In the genomic region with DNA sequence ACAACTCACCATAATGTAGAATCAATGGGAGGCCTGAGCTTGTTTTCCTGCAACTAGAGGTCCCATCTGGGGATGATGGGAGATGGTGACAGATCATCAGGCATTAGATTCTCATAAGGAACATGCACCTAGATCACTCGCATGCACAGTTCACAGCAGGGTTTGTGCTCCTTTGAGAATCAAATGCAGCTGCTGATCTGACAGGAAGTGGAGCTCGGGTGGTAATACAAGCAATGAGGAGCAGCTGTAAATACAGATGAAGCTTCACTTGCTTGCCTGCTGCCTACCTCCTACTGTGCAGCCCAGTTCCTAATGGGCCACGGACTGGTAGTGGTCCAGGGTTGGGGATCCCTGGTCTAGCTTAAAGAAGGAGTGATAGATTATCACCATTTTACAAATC, we compare ENCODE assay signal across 17 cellular contexts. TPM values are rescaled to one million over a fixed set of nuclear protein-coding genes. Genes with fewer than 3 reads are reported as not detected.
A peak's percentile ranks its signal among the peaks of the same experiment; 100 is the strongest.
DNase-seq lines count a peak whose midpoint lies in the region; ATAC-seq and TF ChIP-seq lines count a peak whose summit lies in the region.
"Had no signal": no experiment of that assay in that cellular context is flagged by ENCODE, and none has a peak within 500 bp of the region (broad histone marks: within the 10 kb centered on the region; RNA-seq: fewer than 3 reads in every experiment).

No MANE protein-coding gene starts in this region.

- no peak overlapping the region for H3K27ac ChIP-seq in CD8-positive, alpha-beta memory T cell (ENCODE audit: low read depth, low read length)
- H3K27ac ChIP-seq in HEK293 (ENCODE audit: extremely low read depth, low read depth, low read length): no peak overlapping the region
- H3K27ac ChIP-seq: BLaER1, coronary artery, neural progenitor cell, suprapubic skin had no signal

- no peaks in the 10 kb centered on the region for H3K27me3 ChIP-seq in CD8-positive, alpha-beta memory T cell (ENCODE audit: insufficient read depth, low read length, poor library complexity, severe bottlenecking)
- H3K27me3 ChIP-seq: BLaER1, neural progenitor cell, suprapubic skin had no signal

- CTCF ChIA-PET in CD8-positive, alpha-beta memory T cell (lab: Charles Lee): no interaction called here
- CTCF ChIA-PET in HEK293 (lab: Yijun Ruan, JAX): no interaction called here
- CTCF ChIA-PET in activated CD8-positive, alpha-beta T cell treated with anti-CD3 and anti-CD28 coated beads, Interleukin-2, amount 10 ng/mL, durations not matched to agents 7 days and 5 days (lab: Charles Lee): no interaction called here

- no peak overlapping the region for H3K4me3 ChIP-seq in CD8-positive, alpha-beta memory T cell (ENCODE audit: low read length)
- no peak overlapping the region for H3K4me3 ChIP-seq in HEK293 (ENCODE audit: low read depth, low read length)
- H3K4me3 ChIP-seq: BLaER1, coronary artery, neural progenitor cell, suprapubic skin had no signal

- no peak for ATAC-seq in activated CD8-positive, alpha-beta T cell treated with anti-CD3 and anti-CD28 coated beads, Interleukin-2, amount 10 ng/mL, durations not matched to agents 7 days and 5 days
- ATAC-seq: Right ventricle myocardium inferior had no signal

- no peak for DNase-seq in CD8-positive, alpha-beta memory T cell
- DNase-seq in activated CD8-positive, alpha-beta T cell treated with anti-CD3 and anti-CD28 coated beads, Interleukin-2, amount 10 ng/mL, durations not matched to agents 7 days and 5 days: peak; percentile 23
- DNase-seq in immature natural killer cell (peak in 1 of 3 donors; percentile 16), SK-N-DZ (ENCODE audit: low spot score) (no peak), DMS79 treated with DMSO at 0.1 percent for 48 hours (lab: John Stamatoyannopoulos, UW) (no peak), superior temporal gyrus (ENCODE audit: extremely low spot score) (no peak)
- DNase-seq: activated CD4-positive, CD25-positive, alpha-beta regulatory T cell treated with anti-CD3 and anti-CD28 coated beads, Interleukin-2, amount 50 U/mL, for 72 hours; activated T-cell treated with anti-CD3 and anti-CD28 coated beads for 4 hours; HCEC 1CT; IMR-90; NCI-H1092 treated with DMSO at 0.1 percent for 48 hours had no signal

- H3K36me3 Mint-ChIP-seq in CD8-positive, alpha-beta memory T cell: peaks cover 4 to 18% (median 14%) of the 10 kb centered on the region in 3 donors
- peaks cover 25% of the 10 kb centered on the region for H3K36me3 Mint-ChIP-seq in activated CD8-positive, alpha-beta T cell treated with anti-CD3 and anti-CD28 coated beads, Interleukin-2, amount 10 ng/mL, durations not matched to agents 7 days and 5 days (ENCODE audit: low read depth)
- no peaks in the 10 kb centered on the region for H3K36me3 Mint-ChIP-seq in immature natural killer cell

- peak overlapping the region in 6 of 7 donors; percentile 1 to 72 (median 56) for H3K4me3 Mint-ChIP-seq in CD8-positive, alpha-beta memory T cell
- H3K4me3 Mint-ChIP-seq in activated CD8-positive, alpha-beta T cell treated with anti-CD3 and anti-CD28 coated beads, Interleukin-2, amount 10 ng/mL, durations not matched to agents 7 days and 5 days: no peak overlapping the region
- peak overlapping the region in 4 of 5 donors; percentile 22 to 59 (median 48) for H3K4me3 Mint-ChIP-seq in immature natural killer cell
- H3K4me3 Mint-ChIP-seq: neural progenitor cell had no signal

- no peaks in the 10 kb centered on the region for H3K9me3 ChIP-seq in CD8-positive, alpha-beta memory T cell (ENCODE audit: low read length)
- H3K9me3 ChIP-seq in HEK293 (ENCODE audit: control insufficient read depth, insufficient read depth, low read depth, low read length): no peaks in the 10 kb centered on the region
- H3K9me3 ChIP-seq: suprapubic skin had no signal

- TF ChIP-seq CTCF in HEK293 (tag by site-specific recombination; IDR thresholded peaks at IDR 0.05): no peak

- no peaks in the 10 kb centered on the region for H3K36me3 ChIP-seq in CD8-positive, alpha-beta memory T cell (ENCODE audit: insufficient read depth, low read length)
- no peaks in the 10 kb centered on the region; a peak in 1 of 3 replicates for H3K36me3 ChIP-seq in HEK293 (ENCODE audit: control insufficient read depth in 2 of 2, insufficient read depth in 1 of 2, low read length in 2 of 2)
- H3K36me3 ChIP-seq: suprapubic skin had no signal

- POLR2A ChIA-PET in CD8-positive, alpha-beta memory T cell (lab: Charles Lee): no interaction called here
- POLR2A ChIA-PET in HEK293 (lab: Yijun Ruan, JAX): no interaction called here
- POLR2A ChIA-PET in activated CD8-positive, alpha-beta T cell treated with anti-CD3 and anti-CD28 coated beads, Interleukin-2, amount 10 ng/mL, durations not matched to agents 7 days and 5 days (lab: Charles Lee): interaction anchor here (0.6 to 0.9 kb wide), 3 partner anchors 8 to 263 kb away, joined by 3 to 6 read pairs (median 3); no protein-coding TSS in a partner anchor

- H3K4me1 Mint-ChIP-seq in CD8-positive, alpha-beta memory T cell: peaks cover 49 to 75% (median 73%) of the 10 kb centered on the region in 3 donors
- H3K4me1 Mint-ChIP-seq in activated CD8-positive, alpha-beta T cell treated with anti-CD3 and anti-CD28 coated beads, Interleukin-2, amount 10 ng/mL, durations not matched to agents 7 days and 5 days (ENCODE audit: low read depth): peaks cover 10% of the 10 kb centered on the region
- H3K4me1 Mint-ChIP-seq in immature natural killer cell: peaks cover 47 to 78% of the 10 kb centered on the region in 2 donors
- H3K4me1 Mint-ChIP-seq: neural progenitor cell had no signal

- peaks cover 11% of the 10 kb centered on the region for H3K4me1 ChIP-seq in CD8-positive, alpha-beta memory T cell (ENCODE audit: insufficient read depth, low read length)
- no peaks in the 10 kb centered on the region for H3K4me1 ChIP-seq in HEK293 (ENCODE audit: control insufficient read depth, insufficient read depth, low read length)
- H3K4me1 ChIP-seq: BLaER1, neural progenitor cell, suprapubic skin had no signal

- H3K27me3 Mint-ChIP-seq in CD8-positive, alpha-beta memory T cell: no peaks in the 10 kb centered on the region
- no peaks in the 10 kb centered on the region for H3K27me3 Mint-ChIP-seq in activated CD8-positive, alpha-beta T cell treated with anti-CD3 and anti-CD28 coated beads, Interleukin-2, amount 10 ng/mL, durations not matched to agents 7 days and 5 days (ENCODE audit: low read depth)
- peaks cover 0 to 2% (median 0%) of the 10 kb centered on the region in 3 donors for H3K27me3 Mint-ChIP-seq in immature natural killer cell (ENCODE audit: low read depth in 3 of 3)

- H3K9me3 Mint-ChIP-seq in CD8-positive, alpha-beta memory T cell: peaks cover 0 to 2% (median 0%) of the 10 kb centered on the region in 5 donors
- no peaks in the 10 kb centered on the region for H3K9me3 Mint-ChIP-seq in activated CD8-positive, alpha-beta T cell treated with anti-CD3 and anti-CD28 coated beads, Interleukin-2, amount 10 ng/mL, durations not matched to agents 7 days and 5 days (ENCODE audit: insufficient read depth)
- H3K9me3 Mint-ChIP-seq in immature natural killer cell: no peaks in the 10 kb centered on the region

- H3K27ac Mint-ChIP-seq in CD8-positive, alpha-beta memory T cell: peak overlapping the region in 7 of 8 donors; percentile 18 to 88 (median 72)
- H3K27ac Mint-ChIP-seq in activated CD8-positive, alpha-beta T cell treated with anti-CD3 and anti-CD28 coated beads, Interleukin-2, amount 10 ng/mL, durations not matched to agents 7 days and 5 days: no peak overlapping the region
- peak overlapping the region; percentile 18 to 88 (median 70) for H3K27ac Mint-ChIP-seq in immature natural killer cell
- H3K27ac Mint-ChIP-seq: neural progenitor cell had no signal

TF ChIP-seq in HEK293, 187 proteins besides CTCF, POLR2A, EP300 and RAD21:
- TF ChIP-seq ZNF654 (tag by site-specific recombination; IDR thresholded peaks at IDR 0.05; ENCODE audit: low read depth) (no peak), ZNF610 (tag by site-specific recombination; IDR thresholded peaks at IDR 0.05; ENCODE audit: borderline replicate concordance) (peak; percentile 99)

RNA-seq across cellular contexts. Expression of a gene that starts 33.0 kb away (rescaled TPM):
- total RNA-seq in CD8-positive, alpha-beta memory T cell: 10 to 100 TPM; 62.7 to 62.8 TPM
- polyA plus RNA-seq in CD8-positive, alpha-beta memory T cell: 24.3 TPM
- total RNA-seq in activated CD8-positive, alpha-beta T cell treated with anti-CD3 and anti-CD28 coated beads, Interleukin-2, amount 10 ng/mL, durations not matched to agents 7 days and 5 days: 10 to 100 TPM; 38.7 to 41.2 TPM
- polyA plus RNA-seq in immature natural killer cell: 10 to 100 TPM; 21.3 to 27.7 (median 21.7) TPM
- 24.3 and 25.7 TPM in 2 replicates for polyA plus RNA-seq in SK-N-DZ (2014; cell fraction: cytosol; rRNA removed)
- polyA plus RNA-seq in SK-N-DZ (2014; cell fraction: nucleus; rRNA removed): 15.0 and 16.7 TPM in 2 replicates
